19 cellular contexts compared by ENCODE assay signal in the genomic region with DNA sequence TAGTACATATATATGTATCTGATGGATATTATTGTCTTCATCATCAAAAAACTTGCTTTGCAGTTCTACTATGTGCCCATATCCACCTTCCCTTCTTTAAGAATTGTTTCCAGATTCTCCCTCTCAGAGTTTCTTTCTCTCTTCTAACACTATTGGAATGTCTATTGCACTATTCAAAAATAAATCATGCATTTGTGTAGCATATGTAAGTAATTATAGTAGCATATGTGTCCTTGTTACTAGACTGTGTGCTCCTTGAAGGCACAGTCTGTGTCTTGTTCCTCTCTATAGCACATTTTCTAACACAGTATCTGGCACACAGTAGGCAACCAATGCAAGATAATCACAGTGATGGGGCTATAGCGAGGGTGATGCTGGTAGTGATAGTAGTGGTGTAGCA. TPM values are rescaled to one million over a fixed set of nuclear protein-coding genes. Genes with fewer than 3 reads are reported as not detected.
DNase-seq lines count a peak whose midpoint lies in the region; ATAC-seq and TF ChIP-seq lines count a peak whose summit lies in the region.
"Had no signal": no experiment of that assay in that cellular context is flagged by ENCODE, and none has a peak within 500 bp of the region (broad histone marks: within the 10 kb centered on the region; RNA-seq: fewer than 3 reads in every experiment).

No MANE protein-coding gene starts in this region.

- no peak overlapping the region for H3K4me3 Mint-ChIP-seq in CD4-positive, alpha-beta memory T cell
- H3K4me3 Mint-ChIP-seq: B cell; CD4-positive, CD25-positive, alpha-beta regulatory T cell had no signal

- H3K4me1 Mint-ChIP-seq in CD4-positive, alpha-beta memory T cell: no peaks in the 10 kb centered on the region
- H3K4me1 Mint-ChIP-seq: B cell; CD4-positive, CD25-positive, alpha-beta regulatory T cell had no signal

- POLR2A ChIA-PET in CD4-positive, alpha-beta memory T cell (lab: Charles Lee; ENCODE audit: partially characterized antibody): no interaction called here

- no peaks in the 10 kb centered on the region for H3K27me3 Mint-ChIP-seq in CD4-positive, alpha-beta memory T cell
- H3K27me3 Mint-ChIP-seq: B cell; CD4-positive, CD25-positive, alpha-beta regulatory T cell had no signal

- H3K27ac Mint-ChIP-seq in CD4-positive, alpha-beta memory T cell: no peak overlapping the region
- H3K27ac Mint-ChIP-seq: B cell; CD4-positive, CD25-positive, alpha-beta regulatory T cell had no signal

- H3K4me3 ChIP-seq in fibroblast of mammary gland (ENCODE audit: control insufficient read depth, low read depth, low read length): no peak overlapping the region
- H3K4me3 ChIP-seq in urinary bladder (ENCODE audit: low read depth, low read length): no peak overlapping the region
- no peak overlapping the region for H3K4me3 ChIP-seq in CD4-positive, alpha-beta memory T cell (ENCODE audit: low read length in 2 of 2)
- H3K4me3 ChIP-seq: K562, SK-N-MC had no signal

- TF ChIP-seq CTCF in fibroblast of mammary gland (conservative IDR thresholded peaks at IDR 0.05; ENCODE audit: control insufficient read depth, insufficient read depth, low read depth, low read length): no peak

- H3K36me3 ChIP-seq in urinary bladder (ENCODE audit: insufficient read depth): no peaks in the 10 kb centered on the region
- no peaks in the 10 kb centered on the region for H3K36me3 ChIP-seq in CD4-positive, alpha-beta memory T cell (ENCODE audit: insufficient read depth, low read length)

- CTCF ChIA-PET in CD4-positive, alpha-beta memory T cell (lab: Charles Lee; ENCODE audit: partially characterized antibody): no interaction called here

- WGBS in urinary bladder: 96% methylated on average over 1 of the region's 1 CpG

- no peaks in the 10 kb centered on the region for H3K9me3 Mint-ChIP-seq in CD4-positive, alpha-beta memory T cell
- H3K9me3 Mint-ChIP-seq: CD4-positive, CD25-positive, alpha-beta regulatory T cell had no signal

- H3K36me3 Mint-ChIP-seq in CD4-positive, alpha-beta memory T cell: peaks cover 2 to 29% of the 10 kb centered on the region in 2 donors

- intact Hi-C loops in CD4-positive, alpha-beta memory T cell (cut with micrococcal nuclease): no loop called here

- no peaks in the 10 kb centered on the region for H3K9me3 ChIP-seq in CD4-positive, alpha-beta memory T cell (ENCODE audit: control insufficient read depth in 1 of 2, low read length in 2 of 2)

- peaks cover 2% of the 10 kb centered on the region for H3K4me1 ChIP-seq in urinary bladder (ENCODE audit: insufficient read depth)
- no peaks in the 10 kb centered on the region for H3K4me1 ChIP-seq in CD4-positive, alpha-beta memory T cell (ENCODE audit: insufficient read depth, low read length)

- H3K27me3 ChIP-seq in CD4-positive, alpha-beta memory T cell (ENCODE audit: insufficient read depth, low read length): no peaks in the 10 kb centered on the region

- DNase-seq in GM03348 (ENCODE audit: low spot score): peak; percentile 45
- DNase-seq in fibroblast of mammary gland (ENCODE audit: low read depth): peak; percentile 59
- DNase-seq in NCI-H1436 (lab: John Stamatoyannopoulos, UW): no peak
- no peak for DNase-seq in CD4-positive, alpha-beta memory T cell
- no peak for DNase-seq in activated T-cell treated with anti-CD3 and anti-CD28 coated beads for 4 hours
- DNase-seq: CD4-positive, CD25-positive, alpha-beta regulatory T cell; DMS153; H7; NCI-H1105; NCI-H1694; NCI-H774; SHP77; T-helper 1 cell had no signal

- H3K27ac ChIP-seq in urinary bladder (ENCODE audit: low read depth): peak overlapping the region; percentile 39
- no peak overlapping the region for H3K27ac ChIP-seq in CD4-positive, alpha-beta memory T cell (ENCODE audit: low read depth, low read length)
- H3K27ac ChIP-seq: SK-N-MC had no signal

- peak; percentile 58 for ATAC-seq in SK-N-SH treated with all-trans-retinoic acid at 6 μM for 48 hours
- no peak for ATAC-seq in HG02763 (IDR thresholded peaks at IDR 0.05; ENCODE audit: unreplicated experiment)
- ATAC-seq: K562 had no signal

TF ChIP-seq in SK-N-SH treated with all-trans-retinoic acid at 6 μM for 48 hours, 23 proteins besides CTCF, POLR2A, EP300 and RAD21:
- TF ChIP-seq BACH2 (CRISPR knock-in tag; IDR thresholded peaks at IDR 0.05; ENCODE audit: borderline replicate concordance): no peak
- no peak for TF ChIP-seq PPARA (CRISPR knock-in tag; IDR thresholded peaks at IDR 0.05; ENCODE audit: borderline replicate concordance)
- no peak for TF ChIP-seq ARNTL (CRISPR knock-in tag; IDR thresholded peaks at IDR 0.05; ENCODE audit: borderline replicate concordance, low read depth)
- TF ChIP-seq, protein P1, sequence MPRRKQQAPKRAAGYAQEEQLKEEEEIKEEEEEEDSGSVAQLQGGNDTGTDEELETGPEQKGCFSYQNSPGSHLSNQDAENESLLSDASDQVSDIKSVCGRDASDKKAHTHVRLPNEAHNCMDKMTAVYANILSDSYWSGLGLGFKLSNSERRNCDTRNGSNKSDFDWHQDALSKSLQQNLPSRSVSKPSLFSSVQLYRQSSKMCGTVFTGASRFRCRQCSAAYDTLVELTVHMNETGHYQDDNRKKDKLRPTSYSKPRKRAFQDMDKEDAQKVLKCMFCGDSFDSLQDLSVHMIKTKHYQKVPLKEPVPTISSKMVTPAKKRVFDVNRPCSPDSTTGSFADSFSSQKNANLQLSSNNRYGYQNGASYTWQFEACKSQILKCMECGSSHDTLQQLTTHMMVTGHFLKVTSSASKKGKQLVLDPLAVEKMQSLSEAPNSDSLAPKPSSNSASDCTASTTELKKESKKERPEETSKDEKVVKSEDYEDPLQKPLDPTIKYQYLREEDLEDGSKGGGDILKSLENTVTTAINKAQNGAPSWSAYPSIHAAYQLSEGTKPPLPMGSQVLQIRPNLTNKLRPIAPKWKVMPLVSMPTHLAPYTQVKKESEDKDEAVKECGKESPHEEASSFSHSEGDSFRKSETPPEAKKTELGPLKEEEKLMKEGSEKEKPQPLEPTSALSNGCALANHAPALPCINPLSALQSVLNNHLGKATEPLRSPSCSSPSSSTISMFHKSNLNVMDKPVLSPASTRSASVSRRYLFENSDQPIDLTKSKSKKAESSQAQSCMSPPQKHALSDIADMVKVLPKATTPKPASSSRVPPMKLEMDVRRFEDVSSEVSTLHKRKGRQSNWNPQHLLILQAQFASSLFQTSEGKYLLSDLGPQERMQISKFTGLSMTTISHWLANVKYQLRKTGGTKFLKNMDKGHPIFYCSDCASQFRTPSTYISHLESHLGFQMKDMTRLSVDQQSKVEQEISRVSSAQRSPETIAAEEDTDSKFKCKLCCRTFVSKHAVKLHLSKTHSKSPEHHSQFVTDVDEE (CRISPR knock-in tag; IDR thresholded peaks at IDR 0.05): no peak
- no peak for TF ChIP-seq ISL1 (CRISPR knock-in tag; IDR thresholded peaks at IDR 0.05)
- no peak for TF ChIP-seq ZFP3 (CRISPR knock-in tag; IDR thresholded peaks at IDR 0.05)
- TF ChIP-seq, protein P2, sequence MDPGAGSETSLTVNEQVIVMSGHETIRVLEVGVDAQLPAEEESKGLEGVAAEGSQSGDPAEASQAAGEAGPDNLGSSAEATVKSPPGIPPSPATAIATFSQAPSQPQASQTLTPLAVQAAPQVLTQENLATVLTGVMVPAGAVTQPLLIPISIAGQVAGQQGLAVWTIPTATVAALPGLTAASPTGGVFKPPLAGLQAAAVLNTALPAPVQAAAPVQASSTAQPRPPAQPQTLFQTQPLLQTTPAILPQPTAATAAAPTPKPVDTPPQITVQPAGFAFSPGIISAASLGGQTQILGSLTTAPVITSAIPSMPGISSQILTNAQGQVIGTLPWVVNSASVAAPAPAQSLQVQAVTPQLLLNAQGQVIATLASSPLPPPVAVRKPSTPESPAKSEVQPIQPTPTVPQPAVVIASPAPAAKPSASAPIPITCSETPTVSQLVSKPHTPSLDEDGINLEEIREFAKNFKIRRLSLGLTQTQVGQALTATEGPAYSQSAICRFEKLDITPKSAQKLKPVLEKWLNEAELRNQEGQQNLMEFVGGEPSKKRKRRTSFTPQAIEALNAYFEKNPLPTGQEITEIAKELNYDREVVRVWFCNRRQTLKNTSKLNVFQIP (CRISPR knock-in tag; IDR thresholded peaks at IDR 0.05; ENCODE audit: borderline replicate concordance, low read depth): no peak
- TF ChIP-seq ESRRG (CRISPR knock-in tag; IDR thresholded peaks at IDR 0.05): no peak
- TF ChIP-seq SNAI2 (CRISPR knock-in tag; IDR thresholded peaks at IDR 0.05): no peak

RNA-seq across cellular contexts. Expression of a gene that starts 43.4 kb away (rescaled TPM):
- 15.8 TPM for total RNA-seq in urinary bladder
- 10.3 TPM for polyA plus RNA-seq in urinary bladder
- 10 to 100 TPM; 21.8 to 22.1 TPM for total RNA-seq in CD4-positive, alpha-beta memory T cell
- polyA plus RNA-seq in CD4-positive, alpha-beta memory T cell: 10 to 100 TPM; 15.5 to 17.0 TPM

Comparison
In these comparisons a context has a peak if more than half of its experiments do, and no peak if none do; other contexts are left out.
1. DNase-seq: peak in GM03348 (single experiment) and fibroblast of mammary gland (single experiment); none in NCI-H1436 (single experiment), CD4-positive, alpha-beta memory T cell (0 of 5) and activated T-cell treated with anti-CD3 and anti-CD28 coated beads for 4 hours (single experiment).